ENCODE assay signal across 1 cellular context in genomic region chr9:21919377-21920362, GRCh38.
TF ChIP-seq lines count a peak whose summit lies in the region.

No MANE protein-coding gene starts in this region.

TF ChIP-seq in GM23338, 12 proteins besides CTCF, POLR2A, EP300 and RAD21 (continued from another document):
- no peak for TF ChIP-seq ZNF462 (CRISPR knock-in tag; IDR thresholded peaks at IDR 0.05)
- TF ChIP-seq NANOG (IDR thresholded peaks at IDR 0.05; ENCODE audit: borderline replicate concordance) = no peak
- TF ChIP-seq STAT1 (IDR thresholded peaks at IDR 0.05; ENCODE audit: unreplicated experiment) = no peak
- TF ChIP-seq EZH2phosphoT487 (IDR thresholded peaks at IDR 0.05; ENCODE audit: unreplicated experiment) = no peak
- TF ChIP-seq ZNF114 (CRISPR knock-in tag; IDR thresholded peaks at IDR 0.05) = no peak
- TF ChIP-seq EZH2 (IDR thresholded peaks at IDR 0.05; ENCODE audit: low read depth, unreplicated experiment) = no peak
- TF ChIP-seq REST (IDR thresholded peaks at IDR 0.05; ENCODE audit: unreplicated experiment) = no peak
- no peak for TF ChIP-seq ETS1 (IDR thresholded peaks at IDR 0.05)
- no peak for TF ChIP-seq ZNF331 (CRISPR knock-in tag; IDR thresholded peaks at IDR 0.05; ENCODE audit: low read depth)
TF ChIP-seq in GM23338: peak in this region for 0.
